12 cellular contexts compared by ENCODE assay signal in genomic region chr22:19641254-19641982, GRCh38.
A peak's percentile ranks its signal among the peaks of the same experiment; 100 is the strongest.
DNase-seq lines count a peak whose midpoint lies in the region; ATAC-seq, FAIRE-seq and TF ChIP-seq lines count a peak whose summit lies in the region.
"Had no signal": no experiment of that assay in that cellular context is flagged by ENCODE, and none has a peak within 500 bp of the region (broad histone marks: within the 10 kb centered on the region; RNA-seq: fewer than 3 reads in every experiment).

No MANE protein-coding gene starts in this region.

- H3K9me2 ChIP-seq in GM23248 (ENCODE audit: insufficient read depth) (no peaks in the 10 kb centered on the region), PC-3 (replicated peaks; ENCODE audit: low read length) (no peaks in the 10 kb centered on the region)

- CTCF ChIA-PET in PC-3 (lab: Charles Lee), result no interaction called here

- H3K27ac Mint-ChIP-seq in glutamatergic neuron (ENCODE audit: unreplicated experiment), result no peak overlapping the region
- no peak overlapping the region for H3K27ac Mint-ChIP-seq in progenitor cell of endocrine pancreas
- H3K27ac Mint-ChIP-seq: naive thymus-derived CD8-positive, alpha-beta T cell had no signal

- H3K9ac ChIP-seq in GM23248, result no peak overlapping the region
- no peak overlapping the region for H3K9ac ChIP-seq in PC-3 (ENCODE audit: low read length)

- H3K27me3 ChIP-seq in GM23248 (replicated peaks; ENCODE audit: insufficient read depth) (no peaks in the 10 kb centered on the region), PC-3 (ENCODE audit: low read length) (no peaks in the 10 kb centered on the region), spleen (replicated peaks in 1 of 7) (peaks cover 0 to 57% (median 0%) of the 10 kb centered on the region in 7 donors)

- peaks cover 2% of the 10 kb centered on the region for H3K9me3 Mint-ChIP-seq in glutamatergic neuron (ENCODE audit: unreplicated experiment)
- no peaks in the 10 kb centered on the region for H3K9me3 Mint-ChIP-seq in progenitor cell of endocrine pancreas (ENCODE audit: low read depth)

- FAIRE-seq in GM12891 (lab: Jason Lieb, UNC), result no peak

- intact Hi-C loops in PC-3 (cut with micrococcal nuclease) (no loop called here), spleen (cut with DNase I; ENCODE audit: low total_unique reads) (no loop called here)

- 20 to 22% methylated on average over 20 to 24 of the region's 25 CpGs for WGBS in GM23248 (ENCODE audit: low coverage in 1 of 2, low lambda C conversion rate in 2 of 2, missing lambda C conversion rate in 2 of 2), 2 experiments
- WGBS in spleen, 5 donors, result 61 to 85% (median 71%) methylated on average over 20 to 25 of the region's 25 CpGs

- H3K4me1 Mint-ChIP-seq in glutamatergic neuron (ENCODE audit: low read depth, unreplicated experiment), result no peaks in the 10 kb centered on the region
- no peaks in the 10 kb centered on the region for H3K4me1 Mint-ChIP-seq in progenitor cell of endocrine pancreas (ENCODE audit: low read depth)
- H3K4me1 Mint-ChIP-seq: naive thymus-derived CD8-positive, alpha-beta T cell had no signal

- H3K4me3 ChIP-seq in GM23248 (no peak overlapping the region), PC-3 (ENCODE audit: low read length) (no peak overlapping the region), spleen (no peak overlapping the region)
- H3K4me3 ChIP-seq: dorsolateral prefrontal cortex had no signal

- H3K27me3 Mint-ChIP-seq in glutamatergic neuron (ENCODE audit: unreplicated experiment) (peaks cover 9% of the 10 kb centered on the region), progenitor cell of endocrine pancreas (peaks cover 24% of the 10 kb centered on the region)

- H3K4me1 ChIP-seq in GM23248 (ENCODE audit: insufficient read depth) (no peaks in the 10 kb centered on the region), PC-3 (ENCODE audit: insufficient read depth, low read length) (no peaks in the 10 kb centered on the region), spleen (peaks cover 0 to 4% (median 0%) of the 10 kb centered on the region in 6 donors)

- no peak overlapping the region for H3K27ac ChIP-seq in GM23248
- H3K27ac ChIP-seq in PC-3 (ENCODE audit: low read length), result no peak overlapping the region
- no peak overlapping the region for H3K27ac ChIP-seq in spleen
- H3K27ac ChIP-seq: dorsolateral prefrontal cortex had no signal

- POLR2A ChIA-PET in PC-3 (lab: Charles Lee; ENCODE audit: unreplicated experiment), result no interaction called here

- in situ Hi-C loops in GM23248 (cut with MboI), result loop anchor here (25.0 kb wide), 1 partner anchor 329 kb away; no protein-coding TSS in a partner anchor

- H3K36me3 ChIP-seq in GM23248 (ENCODE audit: low read depth) (no peaks in the 10 kb centered on the region), PC-3 (ENCODE audit: low read depth, low read length) (no peaks in the 10 kb centered on the region), spleen (no peaks in the 10 kb centered on the region)

- TF ChIP-seq POLR2A in spleen (IDR thresholded peaks at IDR 0.05), result no peak
- no peak for TF ChIP-seq POLR2A in GM12891 (IDR thresholded peaks at IDR 0.05; ENCODE audit: low read depth, low read length)

- DNase-seq in GM23248 (peak; percentile 50), PC-3 (peak; percentile 2), glutamatergic neuron (peak; percentile 70), progenitor cell of endocrine pancreas (ENCODE audit: low spot score, unreplicated experiment) (peak; percentile 62), hippocampal formation (lab: John Stamatoyannopoulos, UW) (no peak), spleen (no peak), GM12891 (ENCODE audit: insufficient read length, low spot score) (no peak)
- DNase-seq: activated CD4-positive, alpha-beta T cell treated with anti-CD3 and anti-CD28 coated beads, Interleukin-2, amount 50 U/mL, for 4 hours; naive thymus-derived CD8-positive, alpha-beta T cell; NCI-H748 treated with DMSO at 0.1 percent for 48 hours had no signal

- no peaks in the 10 kb centered on the region for H3K36me3 Mint-ChIP-seq in glutamatergic neuron (ENCODE audit: unreplicated experiment)
- H3K36me3 Mint-ChIP-seq in progenitor cell of endocrine pancreas (ENCODE audit: insufficient read depth), result no peaks in the 10 kb centered on the region

- H3K79me2 ChIP-seq in GM23248 (ENCODE audit: insufficient read depth) (no peaks in the 10 kb centered on the region), PC-3 (ENCODE audit: low read length) (no peaks in the 10 kb centered on the region)

- H3F3A ChIP-seq in GM23248 (ENCODE audit: insufficient read depth) (no peaks in the 10 kb centered on the region), PC-3 (ENCODE audit: low read length, unreplicated experiment) (no peaks in the 10 kb centered on the region)

- H3K9me3 ChIP-seq in GM23248 (ENCODE audit: low read depth) (no peaks in the 10 kb centered on the region), PC-3 (ENCODE audit: low read length) (no peaks in the 10 kb centered on the region), spleen (peaks cover 0 to 5% (median under 1%) of the 10 kb centered on the region in 8 donors)

- H3K4me2 ChIP-seq in GM23248 (ENCODE audit: unreplicated experiment), result no peak overlapping the region
- H3K4me2 ChIP-seq in PC-3 (ENCODE audit: low read length), result no peak overlapping the region

- H2AFZ ChIP-seq in GM23248 (peak overlapping the region; percentile 49; the same call in 1 of the 2 replicates), PC-3 (ENCODE audit: low read length) (no peak overlapping the region)

- no peak for ATAC-seq in PC-3
- no peak for ATAC-seq in GM18867 (IDR thresholded peaks at IDR 0.05; ENCODE audit: unreplicated experiment)
- ATAC-seq: naive thymus-derived CD8-positive, alpha-beta T cell had no signal

- no peak overlapping the region for H3K4me3 Mint-ChIP-seq in glutamatergic neuron (ENCODE audit: unreplicated experiment)
- H3K4me3 Mint-ChIP-seq in progenitor cell of endocrine pancreas (ENCODE audit: low read depth), result peak overlapping the region; percentile 61
- H3K4me3 Mint-ChIP-seq: naive thymus-derived CD8-positive, alpha-beta T cell had no signal

- H4K20me1 ChIP-seq in GM23248 (ENCODE audit: insufficient read depth) (no peaks in the 10 kb centered on the region), PC-3 (ENCODE audit: low read length) (no peaks in the 10 kb centered on the region)

- no TSS peak for BruUV-seq in PC-3 (replicated peaks; lab: Mats Ljungman, UMichigan)

- TF ChIP-seq CTCF in PC-3 (conservative IDR thresholded peaks at IDR 0.05; ENCODE audit: low read depth, low read length) (peak; percentile 38), glutamatergic neuron (IDR thresholded peaks at IDR 0.05; ENCODE audit: partially characterized antibody, unreplicated experiment) (peak; percentile 75), progenitor cell of endocrine pancreas (IDR thresholded peaks at IDR 0.05; ENCODE audit: unreplicated experiment) (peak; percentile 74), spleen (IDR thresholded peaks at IDR 0.05 in 8 of 11, conservative IDR thresholded peaks at IDR 0.05 in 3 of 11) (peak in 4 of 11 experiments; percentile 10 to 32 (median 22))

TF ChIP-seq in GM12891, 5 proteins besides CTCF, POLR2A, EP300 and RAD21:
- TF ChIP-seq POU2F2 (IDR thresholded peaks at IDR 0.05; ENCODE audit: low read depth, low read length), result no peak
- no peak for TF ChIP-seq SPI1 (IDR thresholded peaks at IDR 0.05; ENCODE audit: low read depth, low read length)
- no peak for TF ChIP-seq POLR2AphosphoS5 (IDR thresholded peaks at IDR 0.05; ENCODE audit: low read depth, low read length)
- TF ChIP-seq PAX5 (IDR thresholded peaks at IDR 0.05; ENCODE audit: insufficient read depth, low read length, severe bottlenecking), result no peak
- TF ChIP-seq TAF1 (IDR thresholded peaks at IDR 0.05; ENCODE audit: low read depth, low read length), result no peak

Comparison
In these comparisons a context has a peak if more than half of its experiments do, and no peak if none do; other contexts are left out.
1. DNase-seq: peak in GM23248 (single experiment), PC-3 (single experiment), glutamatergic neuron (single experiment) and progenitor cell of endocrine pancreas (single experiment); none in hippocampal formation (0 of 2), spleen (single experiment) and GM12891 (single experiment).